In genomic region chr7:90726120-90726519, GRCh38 we compare ENCODE assay signal across 12 cellular contexts.
DNase-seq lines count a peak whose midpoint lies in the region; ATAC-seq, FAIRE-seq and TF ChIP-seq lines count a peak whose summit lies in the region.
"Had no signal": no experiment of that assay in that cellular context is flagged by ENCODE, and none has a peak within 500 bp of the region (broad histone marks: within the 10 kb centered on the region; RNA-seq: fewer than 3 reads in every experiment).

No MANE protein-coding gene starts in this region.

- no peaks in the 10 kb centered on the region for H3K9me2 ChIP-seq in SU-DHL-6 (replicated peaks; ENCODE audit: insufficient read depth, low read length)

- H3K27ac Mint-ChIP-seq in activated CD8-positive, alpha-beta T cell treated with anti-CD3 and anti-CD28 coated beads for 36 hours = no peak overlapping the region

- no peak overlapping the region for H3K4me3 Mint-ChIP-seq in activated CD8-positive, alpha-beta T cell treated with anti-CD3 and anti-CD28 coated beads for 36 hours

- TF ChIP-seq EP300 in ovary (IDR thresholded peaks at IDR 0.05) = no peak

- H3K36me3 ChIP-seq in left ventricle myocardium inferior (peaks cover 6% of the 10 kb centered on the region), SU-DHL-6 (ENCODE audit: low read length) (peaks cover 41% of the 10 kb centered on the region), kidney (ENCODE audit: control insufficient read depth in 1 of 2, insufficient read depth in 2 of 2, low read length in 2 of 2) (no peaks in the 10 kb centered on the region), ovary (no peaks in the 10 kb centered on the region)

- ATAC-seq in Right ventricle myocardium inferior = no peak
- no peak for ATAC-seq in activated CD8-positive, alpha-beta T cell treated with anti-CD3 and anti-CD28 coated beads for 36 hours
- no peak for ATAC-seq in HG03175 (IDR thresholded peaks at IDR 0.05; ENCODE audit: unreplicated experiment)

- peaks cover 74% of the 10 kb centered on the region for H3F3A ChIP-seq in SU-DHL-6 (ENCODE audit: insufficient read depth)

- peak overlapping the region; percentile 50 for H3K9ac ChIP-seq in SU-DHL-6 (ENCODE audit: low read length)
- H3K9ac ChIP-seq in kidney (ENCODE audit: low read length in 2 of 2) = no peak overlapping the region

- intact Hi-C loops in left ventricle myocardium inferior (cut with micrococcal nuclease) (no loop called here), Right ventricle myocardium inferior (cut with DNase I) (no loop called here), kidney (cut with DNase I) (no loop called here), ovary (cut with DNase I) (no loop called here)
- intact Hi-C loops in activated CD8-positive, alpha-beta T cell treated with anti-CD3 and anti-CD28 coated beads for 36 hours (cut with micrococcal nuclease) = no loop called here

- H3K4me1 ChIP-seq in left ventricle myocardium inferior = peaks cover 36% of the 10 kb centered on the region
- H3K4me1 ChIP-seq in kidney (ENCODE audit: control insufficient read depth in 1 of 2, insufficient read depth in 1 of 2, low read depth in 1 of 2, low read length in 2 of 2) = peaks cover 9 to 35% of the 10 kb centered on the region in 2 donors
- peaks cover 6% of the 10 kb centered on the region for H3K4me1 ChIP-seq in ovary (ENCODE audit: insufficient read depth)

- H3K27me3 ChIP-seq in left ventricle myocardium inferior (ENCODE audit: low read depth) = no peaks in the 10 kb centered on the region
- H3K27me3 ChIP-seq in SU-DHL-6 (ENCODE audit: low read length) = no peaks in the 10 kb centered on the region
- H3K27me3 ChIP-seq in ovary = no peaks in the 10 kb centered on the region

- no peaks in the 10 kb centered on the region for H3K36me3 Mint-ChIP-seq in activated CD8-positive, alpha-beta T cell treated with anti-CD3 and anti-CD28 coated beads for 36 hours (ENCODE audit: low read depth)

- no peaks in the 10 kb centered on the region for H4K20me1 ChIP-seq in SU-DHL-6 (ENCODE audit: low read depth, low read length)

- CTCF ChIA-PET in activated CD8-positive, alpha-beta T cell treated with anti-CD3 and anti-CD28 coated beads for 36 hours (lab: Charles Lee) = no interaction called here

- H3K9me3 Mint-ChIP-seq in activated CD8-positive, alpha-beta T cell treated with anti-CD3 and anti-CD28 coated beads for 36 hours = peaks cover 1% of the 10 kb centered on the region

- peak overlapping the region; percentile 88 for H3K4me2 ChIP-seq in SU-DHL-6 (ENCODE audit: low read depth, low read length, poor library complexity, severe bottlenecking)

- peak overlapping the region; percentile 70 for H3K27ac ChIP-seq in left ventricle myocardium inferior (replicated peaks)
- H3K27ac ChIP-seq in SU-DHL-6 (ENCODE audit: low read depth, low read length) = peak overlapping the region; percentile 93
- H3K27ac ChIP-seq in kidney (ENCODE audit: low read depth in 2 of 2, low read length in 2 of 2) = peak overlapping the region; percentile 21 to 28
- H3K27ac ChIP-seq in ovary = no peak overlapping the region

- no peak for TF ChIP-seq POLR2A in ovary (IDR thresholded peaks at IDR 0.05)

- DNase-seq in left ventricle myocardium inferior = no peak
- DNase-seq in Right ventricle myocardium inferior (ENCODE audit: missing footprints) = no peak
- DNase-seq in kidney = no peak
- DNase-seq in activated CD8-positive, alpha-beta T cell treated with anti-CD3 and anti-CD28 coated beads for 36 hours = no peak
- DNase-seq in hepatic stellate cell (ENCODE audit: low spot score) = no peak
- no peak for DNase-seq in ovary
- DNase-seq: activated naive CD4-positive, alpha-beta T cell treated with Interleukin-2 at 50 U/mL for 16 hours; left colon; NCI-H1048; stimulated activated CD8-positive, alpha-beta memory T cell treated with anti-CD3 and anti-CD28 coated beads, Interleukin-4, amount 100 ng/mL, for 48 hours had no signal

- POLR2A ChIA-PET in activated CD8-positive, alpha-beta T cell treated with anti-CD3 and anti-CD28 coated beads for 36 hours (lab: Charles Lee) = no interaction called here

- no peak overlapping the region for H2AFZ ChIP-seq in SU-DHL-6 (ENCODE audit: low read depth, low read length, severe bottlenecking)

- H3K9me3 ChIP-seq in left ventricle myocardium inferior (replicated peaks) (peaks cover 8% of the 10 kb centered on the region), SU-DHL-6 (ENCODE audit: insufficient read depth, low read length) (peaks cover 4% of the 10 kb centered on the region; the same call in 1 of the 2 replicates), kidney (ENCODE audit: control insufficient read depth in 1 of 2, low read length in 2 of 2) (no peaks in the 10 kb centered on the region), ovary (no peaks in the 10 kb centered on the region)

- WGBS in ovary, 3 donors = 49 to 67% (median 50%) methylated on average over 2 of the region's 2 CpGs

- no peak overlapping the region for H3K4me3 ChIP-seq in left ventricle myocardium inferior
- peak overlapping the region; percentile 64 for H3K4me3 ChIP-seq in SU-DHL-6 (ENCODE audit: insufficient read depth, low read length, poor library complexity, severe bottlenecking)
- peak overlapping the region in 1 of 2 donors; percentile 11 for H3K4me3 ChIP-seq in kidney (ENCODE audit: low read length in 2 of 2)
- no peak overlapping the region for H3K4me3 ChIP-seq in ovary

- TF ChIP-seq CTCF in left ventricle myocardium inferior (IDR thresholded peaks at IDR 0.05; ENCODE audit: borderline replicate concordance) (no peak), SU-DHL-6 (IDR thresholded peaks at IDR 0.05; ENCODE audit: insufficient read depth, low read length, poor library complexity, severe bottlenecking) (no peak), kidney (IDR thresholded peaks at IDR 0.05; ENCODE audit: borderline replicate concordance, extremely low read depth, insufficient read depth) (no peak), ovary (IDR thresholded peaks at IDR 0.05) (no peak)
- no peak for TF ChIP-seq CTCF in activated CD8-positive, alpha-beta T cell treated with anti-CD3 and anti-CD28 coated beads for 36 hours (IDR thresholded peaks at IDR 0.05)

- peaks cover 100% of the 10 kb centered on the region for H3K79me2 ChIP-seq in SU-DHL-6 (ENCODE audit: insufficient read depth, low read length)

- H3K4me1 Mint-ChIP-seq in activated CD8-positive, alpha-beta T cell treated with anti-CD3 and anti-CD28 coated beads for 36 hours (ENCODE audit: low read depth) = no peaks in the 10 kb centered on the region

- no peaks in the 10 kb centered on the region for H3K27me3 Mint-ChIP-seq in activated CD8-positive, alpha-beta T cell treated with anti-CD3 and anti-CD28 coated beads for 36 hours

- no peak for FAIRE-seq in kidney (lab: Jason Lieb, UNC)

Comparison
In these comparisons a context has a peak if more than half of its experiments do, and no peak if none do; other contexts are left out.
1. H3K27ac ChIP-seq: peak in left ventricle myocardium inferior (single experiment), SU-DHL-6 (single experiment) and kidney (2 of 2); none in ovary (0 of 2).